2 cellular contexts compared by ENCODE assay signal in the genomic region with DNA sequence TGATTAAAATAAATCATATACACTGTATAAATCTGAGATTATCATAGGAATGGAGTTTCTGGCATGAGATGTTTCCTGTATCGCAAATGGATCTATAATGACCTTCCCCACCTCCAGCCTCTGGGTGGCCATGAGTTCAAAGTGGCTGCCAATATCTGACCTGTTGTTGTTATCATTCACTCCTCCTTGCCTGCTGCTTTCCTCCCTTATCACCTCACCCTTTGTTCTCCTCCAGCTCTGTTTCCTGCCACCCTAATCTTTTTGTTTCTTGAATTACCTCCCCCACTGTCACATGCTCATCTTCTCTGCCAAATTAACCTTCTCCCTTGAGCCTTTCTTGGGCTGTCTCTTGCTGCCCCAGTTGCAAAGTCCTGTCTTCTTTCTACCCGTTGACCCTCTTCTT.
TF ChIP-seq lines count a peak whose summit lies in the region.

No MANE protein-coding gene starts in this region.

TF ChIP-seq in HCT116, 20 proteins besides CTCF, POLR2A, EP300 and RAD21:
- peak; percentile 78 for TF ChIP-seq TCF7L2 (IDR thresholded peaks at IDR 0.05; ENCODE audit: borderline replicate concordance, extremely low read depth, insufficient read depth, insufficient read length)
- TF ChIP-seq JUND (IDR thresholded peaks at IDR 0.05) = no peak

TF ChIP-seq in SK-N-SH, 30 proteins besides CTCF, POLR2A, EP300 and RAD21:
- TF ChIP-seq SMC3 (IDR thresholded peaks at IDR 0.05; ENCODE audit: low read depth, low read length) = no peak
- TF ChIP-seq CHD2 (IDR thresholded peaks at IDR 0.05; ENCODE audit: low read length, partially characterized antibody) = peak; percentile 59
- TF ChIP-seq EZH2phosphoT487 (IDR thresholded peaks at IDR 0.05; ENCODE audit: borderline replicate concordance, low read depth) = no peak
- TF ChIP-seq GABPA (IDR thresholded peaks at IDR 0.05; ENCODE audit: low read depth) = no peak
- TF ChIP-seq GATA2 (CRISPR knock-in tag; IDR thresholded peaks at IDR 0.05) = peak; percentile 84
- TF ChIP-seq, protein P1, sequence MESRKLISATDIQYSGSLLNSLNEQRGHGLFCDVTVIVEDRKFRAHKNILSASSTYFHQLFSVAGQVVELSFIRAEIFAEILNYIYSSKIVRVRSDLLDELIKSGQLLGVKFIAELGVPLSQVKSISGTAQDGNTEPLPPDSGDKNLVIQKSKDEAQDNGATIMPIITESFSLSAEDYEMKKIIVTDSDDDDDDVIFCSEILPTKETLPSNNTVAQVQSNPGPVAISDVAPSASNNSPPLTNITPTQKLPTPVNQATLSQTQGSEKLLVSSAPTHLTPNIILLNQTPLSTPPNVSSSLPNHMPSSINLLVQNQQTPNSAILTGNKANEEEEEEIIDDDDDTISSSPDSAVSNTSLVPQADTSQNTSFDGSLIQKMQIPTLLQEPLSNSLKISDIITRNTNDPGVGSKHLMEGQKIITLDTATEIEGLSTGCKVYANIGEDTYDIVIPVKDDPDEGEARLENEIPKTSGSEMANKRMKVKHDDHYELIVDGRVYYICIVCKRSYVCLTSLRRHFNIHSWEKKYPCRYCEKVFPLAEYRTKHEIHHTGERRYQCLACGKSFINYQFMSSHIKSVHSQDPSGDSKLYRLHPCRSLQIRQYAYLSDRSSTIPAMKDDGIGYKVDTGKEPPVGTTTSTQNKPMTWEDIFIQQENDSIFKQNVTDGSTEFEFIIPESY (IDR thresholded peaks at IDR 0.05; ENCODE audit: borderline replicate concordance, low read depth) = no peak
- 0 out of 2 replicates have a peak, but pooled peaks have one; percentile 15 for TF ChIP-seq RFX5 (IDR thresholded peaks at IDR 0.05; ENCODE audit: low read length)
- no peak for TF ChIP-seq RXRA (IDR thresholded peaks at IDR 0.05; ENCODE audit: borderline replicate concordance, low read depth)
- peak; percentile 70; the same call in 1 of the 2 replicates for TF ChIP-seq RCOR1 (IDR thresholded peaks at IDR 0.05; ENCODE audit: low read length)
